Comparison of ENCODE assay signal across 1 cellular context in genomic region chr12:8123124-8123888, GRCh38.
TF ChIP-seq lines count a peak whose summit lies in the region.

CLEC4A (plus strand) TSS chr12:8123617; CDS start chr12:8123879, 262 bp downstream.

TF ChIP-seq in HepG2, 621 proteins besides CTCF, POLR2A, EP300 and RAD21:
- TF ChIP-seq ZNF318 (CRISPR knock-in tag; IDR thresholded peaks at IDR 0.05) (no peak), ZNF207 (IDR thresholded peaks at IDR 0.05; ENCODE audit: borderline replicate concordance) (no peak), ZKSCAN5 (CRISPR knock-in tag; IDR thresholded peaks at IDR 0.05) (no peak), ZBTB42 (CRISPR knock-in tag; IDR thresholded peaks at IDR 0.05) (no peak), ZNF3 (CRISPR knock-in tag; IDR thresholded peaks at IDR 0.05) (no peak), IRX3 (CRISPR knock-in tag; IDR thresholded peaks at IDR 0.05; ENCODE audit: borderline replicate concordance, low read depth) (no peak), BHLHE40 (IDR thresholded peaks at IDR 0.05; ENCODE audit: low read length) (no peak), ZNF160 (CRISPR knock-in tag; IDR thresholded peaks at IDR 0.05) (no peak), ZFP82 (CRISPR knock-in tag; IDR thresholded peaks at IDR 0.05; ENCODE audit: borderline replicate concordance) (no peak), KDM1A (CRISPR knock-in tag; IDR thresholded peaks at IDR 0.05) (no peak)
